ENCODE assay signal across 11 cellular contexts in the genomic region with DNA sequence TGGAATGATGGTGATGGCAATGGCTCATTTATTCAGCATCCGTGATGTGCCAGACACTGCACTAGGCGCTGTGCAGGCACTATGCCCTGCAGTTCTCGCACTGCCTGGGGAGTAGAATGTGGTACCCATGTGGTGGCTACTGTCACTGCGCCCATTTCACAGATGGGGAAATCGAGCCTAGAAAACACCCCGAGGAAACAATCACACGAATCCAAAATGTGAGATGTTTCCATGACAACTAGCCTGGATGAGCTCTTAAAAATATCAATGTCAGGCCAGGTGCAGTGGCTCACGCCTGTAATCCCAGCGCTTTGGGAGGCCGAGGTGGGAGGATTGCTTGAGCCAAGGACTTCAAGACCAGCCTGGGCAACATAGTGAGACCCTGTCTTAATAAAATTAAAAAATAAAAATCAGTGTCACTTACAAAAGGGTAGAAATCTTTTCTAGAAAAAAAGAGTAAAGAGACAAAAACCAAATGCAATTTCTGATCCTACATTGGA. TPM values are rescaled to one million over a fixed set of nuclear protein-coding genes. Genes with fewer than 3 reads are reported as not detected.
DNase-seq lines count a peak whose midpoint lies in the region; ATAC-seq, FAIRE-seq and TF ChIP-seq lines count a peak whose summit lies in the region.
"Had no signal": no experiment of that assay in that cellular context is flagged by ENCODE, and none has a peak within 500 bp of the region (broad histone marks: within the 10 kb centered on the region; RNA-seq: fewer than 3 reads in every experiment).

No MANE protein-coding gene starts in this region.

- H3K4me3 ChIP-seq in HepG2 (replicated peaks in 1 of 3; ENCODE audit: insufficient read depth in 1 of 3, low read depth in 2 of 3, low read length in 3 of 3) (no peak overlapping the region), right lobe of liver (no peak overlapping the region), mammary epithelial cell (replicated peaks in 1 of 3; ENCODE audit: insufficient read depth in 1 of 3, low read depth in 2 of 3, low read length in 3 of 3) (no peak overlapping the region), mesenchymal stem cell (ENCODE audit: insufficient read depth in 1 of 2, low read depth in 1 of 2, low read length in 2 of 2) (no peak overlapping the region)
- H3K4me3 ChIP-seq: lower lobe of right lung, spleen had no signal

- H3K27me3 ChIP-seq in HepG2 (ENCODE audit: control insufficient read depth in 1 of 2, insufficient read depth in 2 of 2, low read length in 2 of 2), result peaks cover 0 to 4% of the 10 kb centered on the region in 2 experiments; a peak in 1 of 5 replicates
- no peaks in the 10 kb centered on the region for H3K27me3 ChIP-seq in right lobe of liver
- H3K27me3 ChIP-seq in mammary epithelial cell (ENCODE audit: insufficient read depth, low read length), result no peaks in the 10 kb centered on the region
- H3K27me3 ChIP-seq in mesenchymal stem cell (ENCODE audit: control insufficient read depth in 1 of 2, insufficient read depth in 1 of 2, low read length in 2 of 2), result no peaks in the 10 kb centered on the region

- H3K9me3 ChIP-seq in HepG2 (ENCODE audit: low read length) (no peaks in the 10 kb centered on the region), right lobe of liver (no peaks in the 10 kb centered on the region), mammary epithelial cell (replicated peaks; ENCODE audit: insufficient read depth, low read length) (no peaks in the 10 kb centered on the region), mesenchymal stem cell (ENCODE audit: control insufficient read depth, low read length) (no peaks in the 10 kb centered on the region)
- H3K9me3 ChIP-seq: lower lobe of right lung, spleen had no signal

- peak overlapping the region in 1 of 2 experiments; percentile 83 for H3K18ac ChIP-seq in mesenchymal stem cell (ENCODE audit: low read depth in 1 of 2, low read length in 2 of 2)

- H3K9ac ChIP-seq in HepG2 (ENCODE audit: insufficient read depth, low read depth, low read length) (no peak overlapping the region), mammary epithelial cell (ENCODE audit: insufficient read depth, low read length) (no peak overlapping the region), mesenchymal stem cell (ENCODE audit: low read length) (peak overlapping the region; percentile 70)

- H3K27ac ChIP-seq in HepG2 (ENCODE audit: extremely low read length, insufficient read depth, low read length), result no peak overlapping the region
- H3K27ac ChIP-seq in right lobe of liver, result no peak overlapping the region
- H3K27ac ChIP-seq in mammary epithelial cell (ENCODE audit: insufficient read depth, low read depth, low read length), result no peak overlapping the region
- H3K27ac ChIP-seq in mesenchymal stem cell (ENCODE audit: low read length, poor library complexity, severe bottlenecking), result no peak overlapping the region
- H3K27ac ChIP-seq: spleen had no signal

- TF ChIP-seq EP300 in HepG2 (IDR thresholded peaks at IDR 0.05; ENCODE audit: low read depth in 2 of 2, low read length in 2 of 2) (no peak), HepG2 (CRISPR knock-in tag; IDR thresholded peaks at IDR 0.05; ENCODE audit: borderline replicate concordance) (no peak)

- no peaks in the 10 kb centered on the region for H3K79me2 ChIP-seq in HepG2 (ENCODE audit: insufficient read depth, low read length)
- H3K79me2 ChIP-seq in mammary epithelial cell (ENCODE audit: insufficient read depth, low read length), result no peaks in the 10 kb centered on the region

- no peak for DNase-seq in HepG2 (ENCODE audit: low spot score)
- DNase-seq in right lobe of liver, result no peak
- DNase-seq in mammary epithelial cell, result no peak
- no peak for DNase-seq in mesenchymal stem cell
- DNase-seq in NCI-H187 (lab: John Stamatoyannopoulos, UW), result no peak
- DNase-seq in Ammon's horn (ENCODE audit: low spot score), result no peak
- DNase-seq: NCI-H2029 treated with DMSO at 0.1 percent for 48 hours, spleen had no signal

- in situ Hi-C loops in HepG2 (cut with HindIII; ENCODE audit: extremely low pct_ligation_motif_present, low pct_unique_long_range_greater_than_20kb), result no loop called here
- in situ Hi-C loops in mammary epithelial cell (cut with MboI; ENCODE audit: low sequenced_read_pairs in 2 of 2), result no loop called here

- H2BK5ac ChIP-seq in mesenchymal stem cell (ENCODE audit: low read depth, low read length, poor library complexity, severe bottlenecking), result no peak overlapping the region

- no peak for FAIRE-seq in HepG2 (lab: Jason Lieb, UNC)

- WGBS in HepG2 (ENCODE audit: low lambda C conversion rate), result 74% methylated on average over 10 of the region's 10 CpGs
- WGBS in right lobe of liver (ENCODE audit: insufficient coverage, low coverage, low lambda C conversion rate, missing lambda C conversion rate), result 77% methylated on average over 7 of the region's 10 CpGs
- 70% methylated on average over 9 of the region's 10 CpGs for WGBS in mammary epithelial cell (ENCODE audit: low coverage, missing lambda C conversion rate)
- 88% methylated on average over 10 of the region's 10 CpGs for WGBS in mesenchymal stem cell

- POLR2A ChIA-PET in HepG2 (lab: Yijun Ruan, JAX), result no interaction called here

- CTCF ChIA-PET in HepG2 (lab: Yijun Ruan, JAX; ENCODE audit: low intra/inter-chr PET ratio, low total read pairs), result no interaction called here
- CTCF ChIA-PET in mammary epithelial cell (lab: Charles Lee; ENCODE audit: low non-redundant PET), result no interaction called here

- intact Hi-C loops in HepG2 (cut with micrococcal nuclease; ENCODE audit: unreplicated experiment) (no loop called here), right lobe of liver (cut with DNase I) (no loop called here), mammary epithelial cell (cut with micrococcal nuclease) (no loop called here)

- no TSS peak for BruUV-seq in HepG2 (replicated peaks; lab: Mats Ljungman, UMichigan)
- BruUV-seq in mammary epithelial cell (replicated peaks; lab: Mats Ljungman, UMichigan), result no TSS peak

- no peak overlapping the region for H3K14ac ChIP-seq in mesenchymal stem cell (ENCODE audit: low read length in 2 of 2)

- no peak overlapping the region for H2BK120ac ChIP-seq in mesenchymal stem cell (ENCODE audit: low read depth, low read length)

- no peak overlapping the region for H2BK15ac ChIP-seq in mesenchymal stem cell (ENCODE audit: low read depth, poor library complexity, severe bottlenecking)

- H2AK5ac ChIP-seq in mesenchymal stem cell (ENCODE audit: low read length, severe bottlenecking), result no peak overlapping the region

- H2BK12ac ChIP-seq in mesenchymal stem cell (ENCODE audit: low read length in 2 of 2), result peak overlapping the region in 1 of 2 experiments; percentile 54

- H4K20me1 ChIP-seq in HepG2 (ENCODE audit: insufficient read depth, low read length) (no peaks in the 10 kb centered on the region), mammary epithelial cell (ENCODE audit: insufficient read depth, low read length) (no peaks in the 10 kb centered on the region)

- no peak overlapping the region for H2AFZ ChIP-seq in HepG2 (ENCODE audit: low read length)
- H2AFZ ChIP-seq in mammary epithelial cell (ENCODE audit: low read depth, low read length), result peak overlapping the region; percentile 4
- no peak overlapping the region for H2AFZ ChIP-seq in mesenchymal stem cell (ENCODE audit: low read depth, low read length)

- no peak overlapping the region for H4K8ac ChIP-seq in mesenchymal stem cell (ENCODE audit: low read length)

- H3K4me2 ChIP-seq in HepG2 (ENCODE audit: low read depth, low read length), result no peak overlapping the region
- H3K4me2 ChIP-seq in mammary epithelial cell (ENCODE audit: insufficient read depth, low read depth, low read length), result no peak overlapping the region
- H3K4me2 ChIP-seq in mesenchymal stem cell (ENCODE audit: low read length, poor library complexity, severe bottlenecking), result no peak overlapping the region

- no peaks in the 10 kb centered on the region for H3K36me3 ChIP-seq in HepG2 (replicated peaks in 1 of 2; ENCODE audit: control insufficient read depth in 1 of 2, insufficient read depth in 2 of 2, low read length in 2 of 2)
- no peaks in the 10 kb centered on the region for H3K36me3 ChIP-seq in right lobe of liver
- no peaks in the 10 kb centered on the region for H3K36me3 ChIP-seq in mammary epithelial cell (ENCODE audit: insufficient read depth, low read length)
- H3K36me3 ChIP-seq in mesenchymal stem cell (ENCODE audit: control insufficient read depth in 1 of 2, insufficient read depth in 2 of 2, low read depth in 1 of 2, low read length in 2 of 2), result no peaks in the 10 kb centered on the region
- H3K36me3 ChIP-seq: lower lobe of right lung, spleen had no signal

- dilution Hi-C loops in mammary epithelial cell (cut with HindIII; ENCODE audit: low sequenced_read_pairs), result loop anchor here (5.0 kb wide), 1 partner anchor 59 kb away; no protein-coding TSS in a partner anchor

- H3K4ac ChIP-seq in mesenchymal stem cell (ENCODE audit: low read depth in 1 of 2, low read length in 2 of 2), result no peak overlapping the region

- TF ChIP-seq RAD21 in HepG2 (CRISPR knock-in tag; IDR thresholded peaks at IDR 0.05), result no peak

- H3K4me1 ChIP-seq in HepG2 (ENCODE audit: insufficient read depth, low read length) (peaks cover 31% of the 10 kb centered on the region), right lobe of liver (no peaks in the 10 kb centered on the region), mammary epithelial cell (ENCODE audit: insufficient read depth, low read length) (peaks cover 18% of the 10 kb centered on the region), mesenchymal stem cell (ENCODE audit: control insufficient read depth, insufficient read depth, low read depth, low read length) (peaks cover 20% of the 10 kb centered on the region)

- H3K23ac ChIP-seq in mesenchymal stem cell (ENCODE audit: low read length in 2 of 2), result no peak overlapping the region

- no peak for ATAC-seq in HepG2
- ATAC-seq in right lobe of liver, result no peak
- ATAC-seq in HG03139 (IDR thresholded peaks at IDR 0.05; ENCODE audit: unreplicated experiment), result no peak
- no peak for ATAC-seq in HG03039 (IDR thresholded peaks at IDR 0.05; ENCODE audit: unreplicated experiment)

- no peak for TF ChIP-seq CTCF in HepG2 (CRISPR knock-in tag; IDR thresholded peaks at IDR 0.05)
- no peak for TF ChIP-seq CTCF in right lobe of liver (IDR thresholded peaks at IDR 0.05)
- no peak for TF ChIP-seq CTCF in mammary epithelial cell (conservative IDR thresholded peaks at IDR 0.05 in 1 of 2, IDR thresholded peaks at IDR 0.05 in 1 of 2; ENCODE audit: extremely low read depth in 1 of 2, insufficient read depth in 1 of 2, low read depth in 1 of 2, low read length in 2 of 2)

- TF ChIP-seq POLR2A in HepG2 (IDR thresholded peaks at IDR 0.05; ENCODE audit: insufficient read depth in 1 of 2, low read depth in 2 of 2, low read length in 2 of 2), result no peak
- no peak for TF ChIP-seq POLR2A in right lobe of liver (IDR thresholded peaks at IDR 0.05)

- peak overlapping the region; percentile 68 for H4K91ac ChIP-seq in mesenchymal stem cell (ENCODE audit: low read length)

- no peaks in the 10 kb centered on the region for H3K79me1 ChIP-seq in mesenchymal stem cell (replicated peaks; ENCODE audit: low read length, poor library complexity, severe bottlenecking)

RNA-seq across cellular contexts. Expression of a gene that starts 57.9 kb away (rescaled TPM):
- total RNA-seq in HepG2 (2016; rRNA removed; fragmentation: Illumina TruSeq; extraction: Trizol), result 26.7 and 30.9 TPM in 2 replicates
- total RNA-seq in HepG2 (2016; cell fraction: cytosol; rRNA removed; fragmentation: Illumina TruSeq; extraction: Trizol; ENCODE audit: low read depth), result 6.9 and 8.1 TPM in 2 replicates
- total RNA-seq in HepG2 (2016; cell fraction: insoluble cytoplasmic fraction; rRNA removed; fragmentation: Illumina TruSeq; extraction: Trizol), result 24.9 and 33.4 TPM in 2 replicates
- 10.5 and 13.0 TPM in 2 replicates for total RNA-seq in HepG2 (2016; cell fraction: membrane; rRNA removed; fragmentation: Illumina TruSeq; extraction: Trizol)
- 75.1 and 92.8 TPM in 2 replicates for total RNA-seq in HepG2 (2016; cell fraction: nucleus; rRNA removed; fragmentation: Illumina TruSeq; extraction: Trizol)
- polyA plus RNA-seq in HepG2 (2011; rRNA removed), result 43.6 and 49.2 TPM in 2 replicates
- 25.1 and 25.7 TPM in 2 replicates for polyA plus RNA-seq in HepG2 (2011; cell fraction: cytosol; rRNA removed)
- polyA plus RNA-seq in HepG2 (2011; cell fraction: nucleus; rRNA removed), result 154 and 160 TPM in 2 replicates
- 30.0 and 33.6 TPM in 2 replicates for polyA plus RNA-seq in HepG2 (2012)
- 0.53 and 1.5 TPM in 2 replicates for polyA plus RNA-seq in HepG2 (2016; cell fraction: cytosol; fragmentation: Illumina TruSeq; extraction: Trizol; ENCODE audit: low read depth)
- polyA plus RNA-seq in HepG2 (2016; cell fraction: insoluble cytoplasmic fraction; fragmentation: Illumina TruSeq; extraction: Trizol; ENCODE audit: low read depth), result 17.2 and 18.0 TPM in 2 replicates
- polyA plus RNA-seq in HepG2 (2016; cell fraction: membrane; fragmentation: Illumina TruSeq; extraction: Trizol; ENCODE audit: low read depth), result 1.1 and 1.6 TPM in 2 replicates
- 103 and 113 TPM in 2 replicates for polyA plus RNA-seq in HepG2 (2016; cell fraction: nucleus; fragmentation: Illumina TruSeq; extraction: Trizol; ENCODE audit: insufficient read depth, low read depth)
- polyA minus RNA-seq in HepG2 (2011; rRNA and poly(A)+ RNA removed; ENCODE audit: low replicate concordance), result 70.9 TPM in 2 replicates
- 19.3 and 29.4 TPM in 2 replicates for polyA minus RNA-seq in HepG2 (2011; cell fraction: cytosol; rRNA and poly(A)+ RNA removed)
- polyA minus RNA-seq in HepG2 (2011; cell fraction: nucleus; rRNA and poly(A)+ RNA removed), result 205 and 259 TPM in 2 replicates
- 10 to 100 TPM; 17.0 to 38.4 (median 23.1) TPM for total RNA-seq in right lobe of liver
- total RNA-seq in mammary epithelial cell, result 10 to 100 TPM; 21.3 to 36.9 TPM
- polyA plus RNA-seq in mammary epithelial cell, result 22.3 TPM
- polyA minus RNA-seq in mammary epithelial cell, result 45.5 TPM
- 27.6 TPM for polyA plus RNA-seq in mesenchymal stem cell (2013, experiment 1 of 2)
- polyA plus RNA-seq in mesenchymal stem cell (2013, experiment 2 of 2), result 25.0 TPM
